In genomic region chr10:125149278-125150047, GRCh38 we compare ENCODE assay signal across 8 cellular contexts. TPM values are rescaled to one million over a fixed set of nuclear protein-coding genes. Genes with fewer than 3 reads are reported as not detected.
DNase-seq lines count a peak whose midpoint lies in the region; ATAC-seq and TF ChIP-seq lines count a peak whose summit lies in the region.

No MANE protein-coding gene starts in this region.

- H3K27ac Mint-ChIP-seq in neural crest cell (ENCODE audit: unreplicated experiment): no peak overlapping the region

- peaks cover 9% of the 10 kb centered on the region for H3K36me3 Mint-ChIP-seq in neural crest cell (ENCODE audit: low read depth)

- peak; percentile 50 for ATAC-seq in esophagus mucosa
- no peak for ATAC-seq in HG03354 (IDR thresholded peaks at IDR 0.05; ENCODE audit: poor library complexity, severe bottlenecking, unreplicated experiment)
- no peak for ATAC-seq in GM18517 (IDR thresholded peaks at IDR 0.05; ENCODE audit: unreplicated experiment)

- peak overlapping the region; percentile 6 for H3K4me3 Mint-ChIP-seq in neural crest cell

- no peaks in the 10 kb centered on the region for H3K27me3 Mint-ChIP-seq in neural crest cell (ENCODE audit: low read depth)

- DNase-seq in ELF-1 (ENCODE audit: low read depth, low spot score) (peak; percentile 41), NCI-H2196 (lab: John Stamatoyannopoulos, UW; ENCODE audit: unreplicated experiment) (peak; percentile 68), neural crest cell (ENCODE audit: low read depth, low spot score) (no peak), cerebellar nuclear complex (lab: John Stamatoyannopoulos, UW) (no peak), NCI-H526 (lab: John Stamatoyannopoulos, UW) (no peak)

- TF ChIP-seq CTCF in neural crest cell (conservative IDR thresholded peaks at IDR 0.05): no peak

- H3K4me1 Mint-ChIP-seq in neural crest cell: peaks cover 78% of the 10 kb centered on the region

- no peaks in the 10 kb centered on the region for H3K9me3 Mint-ChIP-seq in neural crest cell

RNA-seq across cellular contexts. Expression of gene CTBP2, which starts 10.9 kb away (rescaled TPM):
- total RNA-seq in esophagus mucosa (46.7 TPM), neural crest cell (127 TPM in 2 replicates)

Comparison
In these comparisons a context has a peak if more than half of its experiments do, and no peak if none do; other contexts are left out.
1. DNase-seq: peak in ELF-1 (single experiment) and NCI-H2196 (single experiment); none in neural crest cell (single experiment), cerebellar nuclear complex (0 of 2) and NCI-H526 (0 of 2).